ENCODE assay signal across 1 cellular context in the genomic region with DNA sequence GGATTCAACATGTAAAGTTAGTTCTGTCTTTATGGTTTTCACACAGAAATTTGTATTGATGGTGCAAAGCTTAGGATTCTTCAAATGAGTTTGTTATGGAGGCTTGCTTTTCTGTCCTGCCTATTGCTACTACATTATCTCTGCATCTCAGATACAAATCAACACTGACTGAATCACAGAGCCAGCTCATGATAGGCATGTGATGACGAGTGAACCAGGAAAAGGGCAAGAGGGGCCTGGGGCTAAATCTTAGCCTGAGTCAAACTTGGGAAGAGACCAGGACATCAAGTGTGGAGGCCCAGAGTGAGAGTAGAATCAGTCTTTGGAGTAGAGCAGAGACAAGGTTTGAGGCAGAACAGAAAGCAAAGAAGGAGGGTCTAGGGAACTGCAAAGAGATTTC.
TF ChIP-seq lines count a peak whose summit lies in the region.

No MANE protein-coding gene starts in this region.

TF ChIP-seq in H1, 55 proteins besides CTCF, POLR2A, EP300 and RAD21:
- TF ChIP-seq RXRA (IDR thresholded peaks at IDR 0.05; ENCODE audit: insufficient read depth, low read depth, low read length) (no peak), RNF2 (IDR thresholded peaks at IDR 0.05; ENCODE audit: borderline replicate concordance, low read depth, low read length, missing control alignments, poor library complexity, severe bottlenecking) (no peak), JUN (IDR thresholded peaks at IDR 0.05; ENCODE audit: low read depth, low read length) (no peak), SP4 (IDR thresholded peaks at IDR 0.05; ENCODE audit: low read length) (no peak), BRCA1 (IDR thresholded peaks at IDR 0.05; ENCODE audit: low read depth, low read length) (no peak), POU5F1 (IDR thresholded peaks at IDR 0.05; ENCODE audit: low read depth, low read length) (no peak), TCF12 (IDR thresholded peaks at IDR 0.05; ENCODE audit: low read depth, low read length) (no peak), CREB1 (IDR thresholded peaks at IDR 0.05) (no peak), EZH2 (IDR thresholded peaks at IDR 0.05; ENCODE audit: low read depth, low read length, severe bottlenecking) (no peak), FOSL1 (IDR thresholded peaks at IDR 0.05; ENCODE audit: insufficient read depth, low read depth, low read length) (no peak), TBP (IDR thresholded peaks at IDR 0.05; ENCODE audit: low read depth, low read length) (no peak), POLR2AphosphoS5 (IDR thresholded peaks at IDR 0.05; ENCODE audit: low read depth, low read length) (no peak), TEAD4 (IDR thresholded peaks at IDR 0.05; ENCODE audit: low read depth, low read length) (no peak), CTBP2 (IDR thresholded peaks at IDR 0.05; ENCODE audit: borderline replicate concordance, insufficient read depth, insufficient read length, low read length) (no peak), SRF (IDR thresholded peaks at IDR 0.05; ENCODE audit: low read depth, low read length) (no peak)
- TF ChIP-seq, protein P1, sequence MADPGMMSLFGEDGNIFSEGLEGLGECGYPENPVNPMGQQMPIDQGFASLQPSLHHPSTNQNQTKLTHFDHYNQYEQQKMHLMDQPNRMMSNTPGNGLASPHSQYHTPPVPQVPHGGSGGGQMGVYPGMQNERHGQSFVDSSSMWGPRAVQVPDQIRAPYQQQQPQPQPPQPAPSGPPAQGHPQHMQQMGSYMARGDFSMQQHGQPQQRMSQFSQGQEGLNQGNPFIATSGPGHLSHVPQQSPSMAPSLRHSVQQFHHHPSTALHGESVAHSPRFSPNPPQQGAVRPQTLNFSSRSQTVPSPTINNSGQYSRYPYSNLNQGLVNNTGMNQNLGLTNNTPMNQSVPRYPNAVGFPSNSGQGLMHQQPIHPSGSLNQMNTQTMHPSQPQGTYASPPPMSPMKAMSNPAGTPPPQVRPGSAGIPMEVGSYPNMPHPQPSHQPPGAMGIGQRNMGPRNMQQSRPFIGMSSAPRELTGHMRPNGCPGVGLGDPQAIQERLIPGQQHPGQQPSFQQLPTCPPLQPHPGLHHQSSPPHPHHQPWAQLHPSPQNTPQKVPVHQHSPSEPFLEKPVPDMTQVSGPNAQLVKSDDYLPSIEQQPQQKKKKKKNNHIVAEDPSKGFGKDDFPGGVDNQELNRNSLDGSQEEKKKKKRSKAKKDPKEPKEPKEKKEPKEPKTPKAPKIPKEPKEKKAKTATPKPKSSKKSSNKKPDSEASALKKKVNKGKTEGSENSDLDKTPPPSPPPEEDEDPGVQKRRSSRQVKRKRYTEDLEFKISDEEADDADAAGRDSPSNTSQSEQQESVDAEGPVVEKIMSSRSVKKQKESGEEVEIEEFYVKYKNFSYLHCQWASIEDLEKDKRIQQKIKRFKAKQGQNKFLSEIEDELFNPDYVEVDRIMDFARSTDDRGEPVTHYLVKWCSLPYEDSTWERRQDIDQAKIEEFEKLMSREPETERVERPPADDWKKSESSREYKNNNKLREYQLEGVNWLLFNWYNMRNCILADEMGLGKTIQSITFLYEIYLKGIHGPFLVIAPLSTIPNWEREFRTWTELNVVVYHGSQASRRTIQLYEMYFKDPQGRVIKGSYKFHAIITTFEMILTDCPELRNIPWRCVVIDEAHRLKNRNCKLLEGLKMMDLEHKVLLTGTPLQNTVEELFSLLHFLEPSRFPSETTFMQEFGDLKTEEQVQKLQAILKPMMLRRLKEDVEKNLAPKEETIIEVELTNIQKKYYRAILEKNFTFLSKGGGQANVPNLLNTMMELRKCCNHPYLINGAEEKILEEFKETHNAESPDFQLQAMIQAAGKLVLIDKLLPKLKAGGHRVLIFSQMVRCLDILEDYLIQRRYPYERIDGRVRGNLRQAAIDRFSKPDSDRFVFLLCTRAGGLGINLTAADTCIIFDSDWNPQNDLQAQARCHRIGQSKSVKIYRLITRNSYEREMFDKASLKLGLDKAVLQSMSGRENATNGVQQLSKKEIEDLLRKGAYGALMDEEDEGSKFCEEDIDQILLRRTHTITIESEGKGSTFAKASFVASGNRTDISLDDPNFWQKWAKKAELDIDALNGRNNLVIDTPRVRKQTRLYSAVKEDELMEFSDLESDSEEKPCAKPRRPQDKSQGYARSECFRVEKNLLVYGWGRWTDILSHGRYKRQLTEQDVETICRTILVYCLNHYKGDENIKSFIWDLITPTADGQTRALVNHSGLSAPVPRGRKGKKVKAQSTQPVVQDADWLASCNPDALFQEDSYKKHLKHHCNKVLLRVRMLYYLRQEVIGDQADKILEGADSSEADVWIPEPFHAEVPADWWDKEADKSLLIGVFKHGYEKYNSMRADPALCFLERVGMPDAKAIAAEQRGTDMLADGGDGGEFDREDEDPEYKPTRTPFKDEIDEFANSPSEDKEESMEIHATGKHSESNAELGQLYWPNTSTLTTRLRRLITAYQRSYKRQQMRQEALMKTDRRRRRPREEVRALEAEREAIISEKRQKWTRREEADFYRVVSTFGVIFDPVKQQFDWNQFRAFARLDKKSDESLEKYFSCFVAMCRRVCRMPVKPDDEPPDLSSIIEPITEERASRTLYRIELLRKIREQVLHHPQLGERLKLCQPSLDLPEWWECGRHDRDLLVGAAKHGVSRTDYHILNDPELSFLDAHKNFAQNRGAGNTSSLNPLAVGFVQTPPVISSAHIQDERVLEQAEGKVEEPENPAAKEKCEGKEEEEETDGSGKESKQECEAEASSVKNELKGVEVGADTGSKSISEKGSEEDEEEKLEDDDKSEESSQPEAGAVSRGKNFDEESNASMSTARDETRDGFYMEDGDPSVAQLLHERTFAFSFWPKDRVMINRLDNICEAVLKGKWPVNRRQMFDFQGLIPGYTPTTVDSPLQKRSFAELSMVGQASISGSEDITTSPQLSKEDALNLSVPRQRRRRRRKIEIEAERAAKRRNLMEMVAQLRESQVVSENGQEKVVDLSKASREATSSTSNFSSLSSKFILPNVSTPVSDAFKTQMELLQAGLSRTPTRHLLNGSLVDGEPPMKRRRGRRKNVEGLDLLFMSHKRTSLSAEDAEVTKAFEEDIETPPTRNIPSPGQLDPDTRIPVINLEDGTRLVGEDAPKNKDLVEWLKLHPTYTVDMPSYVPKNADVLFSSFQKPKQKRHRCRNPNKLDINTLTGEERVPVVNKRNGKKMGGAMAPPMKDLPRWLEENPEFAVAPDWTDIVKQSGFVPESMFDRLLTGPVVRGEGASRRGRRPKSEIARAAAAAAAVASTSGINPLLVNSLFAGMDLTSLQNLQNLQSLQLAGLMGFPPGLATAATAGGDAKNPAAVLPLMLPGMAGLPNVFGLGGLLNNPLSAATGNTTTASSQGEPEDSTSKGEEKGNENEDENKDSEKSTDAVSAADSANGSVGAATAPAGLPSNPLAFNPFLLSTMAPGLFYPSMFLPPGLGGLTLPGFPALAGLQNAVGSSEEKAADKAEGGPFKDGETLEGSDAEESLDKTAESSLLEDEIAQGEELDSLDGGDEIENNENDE (IDR thresholded peaks at IDR 0.05; ENCODE audit: insufficient replicate concordance, low read length): no peak
- TF ChIP-seq, protein P2, sequence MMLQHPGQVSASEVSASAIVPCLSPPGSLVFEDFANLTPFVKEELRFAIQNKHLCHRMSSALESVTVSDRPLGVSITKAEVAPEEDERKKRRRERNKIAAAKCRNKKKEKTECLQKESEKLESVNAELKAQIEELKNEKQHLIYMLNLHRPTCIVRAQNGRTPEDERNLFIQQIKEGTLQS (IDR thresholded peaks at IDR 0.05; ENCODE audit: insufficient read depth, low read depth, low read length): no peak
TF ChIP-seq in H1: peak in this region for 0.
